ENCODE assay signal across 34 cellular contexts in genomic region chr11:120690406-120690805, GRCh38.
"Had no signal": no experiment of that assay in that cellular context is flagged by ENCODE, and none has a peak within 500 bp of the region (broad histone marks: within the 10 kb centered on the region; RNA-seq: fewer than 3 reads in every experiment).

No MANE protein-coding gene starts in this region.

- H3K4me2 ChIP-seq: KMS-11 had no signal

- H3K36me3 ChIP-seq: MG63 had no signal

- DNase-seq: Karpas-422, Kasumi-1, KG1, MG63, MM.1S, MV-4-11, NCI-H1048, NCI-H1092, NCI-H1092 treated with DMSO at 0.1 percent for 48 hours, NCI-H1105, NCI-H1105 treated with DMSO at 0.1 percent for 48 hours, NCI-H1417, NCI-H1417 treated with DMSO at 0.1 percent for 48 hours, NCI-H1436, NCI-H1436 treated with DMSO at 0.1 percent for 48 hours, NCI-H146, NCI-H1694, NCI-H1694 treated with DMSO at 0.1 percent for 48 hours, NCI-H187, NCI-H187 treated with DMSO at 0.1 percent for 48 hours, NCI-H1930, NCI-H2029, NCI-H2029 treated with DMSO at 0.1 percent for 48 hours, NCI-H2081, NCI-H2081 treated with DMSO at 0.1 percent for 48 hours, NCI-H2107, NCI-H2171, NCI-H2171 treated with DMSO at 0.1 percent for 48 hours, NCI-H2227 treated with DMSO at 0.1 percent for 48 hours, NCI-H226, NCI-H345, NCI-H446, NCI-H446 treated with DMSO at 0.1 percent for 48 hours had no signal

- H3K9me3 ChIP-seq: MG63 had no signal

- H3K4me3 ChIP-seq: MG63 had no signal

- H3K27me3 ChIP-seq: MG63 had no signal

- H3K27ac ChIP-seq: KMS-11 had no signal

- H3K9ac ChIP-seq: KMS-11 had no signal
